27 cellular contexts compared by ENCODE assay signal in genomic region chr3:61684386-61684785, GRCh38.
DNase-seq lines count a peak whose midpoint lies in the region; ATAC-seq and TF ChIP-seq lines count a peak whose summit lies in the region.
"Had no signal": no experiment of that assay in that cellular context is flagged by ENCODE, and none has a peak within 500 bp of the region (broad histone marks: within the 10 kb centered on the region; RNA-seq: fewer than 3 reads in every experiment).

No MANE protein-coding gene starts in this region.

- H4K20me1 ChIP-seq in GM23338 (replicated peaks; ENCODE audit: insufficient read depth) (no peaks in the 10 kb centered on the region), smooth muscle cell (ENCODE audit: low read depth) (peaks cover 88% of the 10 kb centered on the region)

- no peak for ATAC-seq in GM23338
- ATAC-seq in GM18870 (IDR thresholded peaks at IDR 0.05; ENCODE audit: unreplicated experiment): no peak
- ATAC-seq: activated CD8-positive, alpha-beta memory T cell treated with anti-CD3 and anti-CD28 coated beads, Interleukin-2, amount 10 ng/mL, durations not matched to agents 7 days and 5 days; activated T-cell treated with anti-CD3 and anti-CD28 coated beads, Interleukin-2, amount 50 U/mL, for 72 hours; left lung; naive thymus-derived CD8-positive, alpha-beta T cell; pancreas; T-helper 17 cell had no signal

- H3K4me1 ChIP-seq in GM23338 (ENCODE audit: insufficient read depth) (peaks cover 92% of the 10 kb centered on the region), smooth muscle cell (ENCODE audit: low read depth) (peaks cover 59% of the 10 kb centered on the region), esophagus squamous epithelium (peaks cover 7 to 54% (median 13%) of the 10 kb centered on the region in 3 donors)

- DNase-seq in GM23338 (ENCODE audit: low spot score): no peak
- no peak for DNase-seq in smooth muscle cell (lab: John Stamatoyannopoulos, UW; ENCODE audit: unreplicated experiment)
- DNase-seq in occipital lobe (lab: John Stamatoyannopoulos, UW): no peak
- no peak for DNase-seq in esophagus squamous epithelium (lab: John Stamatoyannopoulos, UW)
- no peak for DNase-seq in AG20443 (ENCODE audit: low spot score)
- DNase-seq: activated CD4-positive, alpha-beta T cell treated with anti-CD3 and anti-CD28 coated beads, Interleukin-2, amount 10 ng/mL, durations not matched to agents 7 days and 5 days; activated CD8-positive, alpha-beta memory T cell treated with anti-CD3 and anti-CD28 coated beads, Interleukin-2, amount 10 ng/mL, durations not matched to agents 7 days and 5 days; activated naive CD4-positive, alpha-beta T cell treated with anti-CD3 and anti-CD28 coated beads for 36 hours; activated T-cell treated with anti-CD3 and anti-CD28 coated beads, Interleukin-2, amount 50 U/mL, for 72 hours; amniotic stem cell; CD4-positive, alpha-beta T cell; central memory CD4-positive, alpha-beta T cell; foreskin fibroblast; left lung; naive thymus-derived CD8-positive, alpha-beta T cell; NCI-H1048; NCI-H187; NCI-H748 treated with DMSO at 0.1 percent for 48 hours; pancreas; RPMI8226; stimulated activated CD4-positive, alpha-beta T cell treated with anti-CD3 and anti-CD28 coated beads, Interleukin-1b, Interleukin-23, amount 100 ng/mL, for 48 hours; T-helper 17 cell had no signal

- H3K27me3 Mint-ChIP-seq in GM23338 (ENCODE audit: insufficient read depth, low read depth, poor library complexity) (peaks cover 14% of the 10 kb centered on the region), brain (peaks cover 3% of the 10 kb centered on the region), nephron (ENCODE audit: low read depth) (peaks cover 4% of the 10 kb centered on the region)
- H3K27me3 Mint-ChIP-seq: activated CD4-positive, alpha-beta T cell treated with anti-CD3 and anti-CD28 coated beads, Interleukin-2, amount 10 ng/mL, durations not matched to agents 7 days and 5 days; activated CD8-positive, alpha-beta memory T cell treated with anti-CD3 and anti-CD28 coated beads, Interleukin-2, amount 10 ng/mL, durations not matched to agents 7 days and 5 days; CD4-positive, alpha-beta T cell; T-helper 17 cell had no signal

- no peak overlapping the region for H2AFZ ChIP-seq in GM23338
- no peak overlapping the region for H2AFZ ChIP-seq in smooth muscle cell (ENCODE audit: low read depth)
- H2AFZ ChIP-seq: hepatocyte had no signal

- H3K36me3 Mint-ChIP-seq in GM23338 (ENCODE audit: low read depth): no peaks in the 10 kb centered on the region
- H3K36me3 Mint-ChIP-seq in brain: no peaks in the 10 kb centered on the region
- H3K36me3 Mint-ChIP-seq in nephron (ENCODE audit: low read depth): no peaks in the 10 kb centered on the region
- H3K36me3 Mint-ChIP-seq: activated CD8-positive, alpha-beta memory T cell treated with anti-CD3 and anti-CD28 coated beads, Interleukin-2, amount 10 ng/mL, durations not matched to agents 7 days and 5 days; naive thymus-derived CD8-positive, alpha-beta T cell had no signal

- H3K4me3 ChIP-seq in GM23338 (no peak overlapping the region), smooth muscle cell (no peak overlapping the region), esophagus squamous epithelium (no peak overlapping the region)
- H3K4me3 ChIP-seq: hepatocyte, left lung, pancreas, SK-N-MC had no signal

- intact Hi-C loops in esophagus squamous epithelium (cut with DNase I): no loop called here

- 40% methylated on average over 3 of the region's 3 CpGs for WGBS in smooth muscle cell (ENCODE audit: low lambda C conversion rate)
- 8 to 17% methylated on average over 2 to 3 of the region's 3 CpGs for WGBS in esophagus squamous epithelium, 2 donors

- peak overlapping the region; percentile 61 for H3K4me2 ChIP-seq in GM23338
- peak overlapping the region; percentile 30 for H3K4me2 ChIP-seq in smooth muscle cell
- H3K4me2 ChIP-seq: hepatocyte had no signal

- peak overlapping the region; percentile 23 for H3K9ac ChIP-seq in smooth muscle cell (ENCODE audit: low read depth)

- TF ChIP-seq CTCF in GM23338 (conservative IDR thresholded peaks at IDR 0.05; ENCODE audit: low read depth in 2 of 2) (no peak), brain (conservative IDR thresholded peaks at IDR 0.05) (no peak), nephron (IDR thresholded peaks at IDR 0.05; ENCODE audit: unreplicated experiment in 3 of 3) (no peak), smooth muscle cell (IDR thresholded peaks at IDR 0.05; ENCODE audit: borderline replicate concordance, insufficient read depth, poor library complexity, severe bottlenecking) (no peak), esophagus squamous epithelium (IDR thresholded peaks at IDR 0.05) (no peak)

- H3K27ac ChIP-seq in GM23338 (ENCODE audit: low read depth) (no peak overlapping the region), smooth muscle cell (ENCODE audit: low read depth) (no peak overlapping the region), esophagus squamous epithelium (peak overlapping the region in 1 of 4 donors; percentile 11)
- H3K27ac ChIP-seq: hepatocyte, left lung, pancreas, SK-N-MC had no signal

- H3K4me1 Mint-ChIP-seq in GM23338: peaks cover 89% of the 10 kb centered on the region
- peaks cover 93% of the 10 kb centered on the region for H3K4me1 Mint-ChIP-seq in brain
- peaks cover 54% of the 10 kb centered on the region for H3K4me1 Mint-ChIP-seq in nephron
- H3K4me1 Mint-ChIP-seq: activated CD4-positive, alpha-beta T cell treated with anti-CD3 and anti-CD28 coated beads, Interleukin-2, amount 10 ng/mL, durations not matched to agents 7 days and 5 days; activated CD8-positive, alpha-beta memory T cell treated with anti-CD3 and anti-CD28 coated beads, Interleukin-2, amount 10 ng/mL, durations not matched to agents 7 days and 5 days; naive thymus-derived CD8-positive, alpha-beta T cell; T-helper 17 cell had no signal

- no peaks in the 10 kb centered on the region for H3K9me3 ChIP-seq in smooth muscle cell (replicated peaks; ENCODE audit: low read depth)
- H3K9me3 ChIP-seq in esophagus squamous epithelium: no peaks in the 10 kb centered on the region
- H3K9me3 ChIP-seq: left lung, pancreas had no signal

- no peak overlapping the region for H3K27ac Mint-ChIP-seq in GM23338
- peak overlapping the region in 3 of 5 experiments; percentile 17 to 85 (median 82) for H3K27ac Mint-ChIP-seq in brain
- H3K27ac Mint-ChIP-seq in nephron: peak overlapping the region; percentile 52 to 70 (median 66)
- H3K27ac Mint-ChIP-seq: activated CD4-positive, alpha-beta T cell treated with anti-CD3 and anti-CD28 coated beads, Interleukin-2, amount 10 ng/mL, durations not matched to agents 7 days and 5 days; activated CD8-positive, alpha-beta memory T cell treated with anti-CD3 and anti-CD28 coated beads, Interleukin-2, amount 10 ng/mL, durations not matched to agents 7 days and 5 days; activated naive CD4-positive, alpha-beta T cell treated with anti-CD3 and anti-CD28 coated beads for 36 hours; activated T-cell treated with anti-CD3 and anti-CD28 coated beads, Interleukin-2, amount 50 U/mL, for 72 hours; CD4-positive, alpha-beta T cell; naive thymus-derived CD8-positive, alpha-beta T cell; T-helper 17 cell had no signal

- H3K9me3 Mint-ChIP-seq in GM23338 (no peaks in the 10 kb centered on the region), brain (no peaks in the 10 kb centered on the region), nephron (no peaks in the 10 kb centered on the region)
- H3K9me3 Mint-ChIP-seq: activated naive CD4-positive, alpha-beta T cell treated with anti-CD3 and anti-CD28 coated beads for 36 hours; CD4-positive, alpha-beta T cell; naive thymus-derived CD8-positive, alpha-beta T cell had no signal

- TF ChIP-seq POLR2A in esophagus squamous epithelium (IDR thresholded peaks at IDR 0.05): no peak

- peaks cover 87% of the 10 kb centered on the region for H3K79me2 ChIP-seq in GM23338 (replicated peaks; ENCODE audit: insufficient read depth)
- H3K79me2 ChIP-seq in smooth muscle cell (ENCODE audit: low read depth): peaks cover 22% of the 10 kb centered on the region

- H3K9me2 ChIP-seq in GM23338 (ENCODE audit: insufficient read depth): no peaks in the 10 kb centered on the region

- H3F3A ChIP-seq in GM23338 (replicated peaks; ENCODE audit: low read depth) (peaks cover 7% of the 10 kb centered on the region), smooth muscle cell (ENCODE audit: low read depth) (no peaks in the 10 kb centered on the region)

- H3K36me3 ChIP-seq in GM23338 (ENCODE audit: insufficient read depth): no peaks in the 10 kb centered on the region
- no peaks in the 10 kb centered on the region for H3K36me3 ChIP-seq in smooth muscle cell (ENCODE audit: low read depth)
- H3K36me3 ChIP-seq in esophagus squamous epithelium: no peaks in the 10 kb centered on the region
- H3K36me3 ChIP-seq: left lung, pancreas had no signal

- H3K27me3 ChIP-seq in GM23338 (ENCODE audit: insufficient read depth) (no peaks in the 10 kb centered on the region), smooth muscle cell (ENCODE audit: low read depth) (no peaks in the 10 kb centered on the region), esophagus squamous epithelium (peaks cover 0 to 14% (median 0%) of the 10 kb centered on the region in 4 donors)
- H3K27me3 ChIP-seq: hepatocyte, left lung, pancreas had no signal

- no peak overlapping the region for H3K4me3 Mint-ChIP-seq in GM23338
- no peak overlapping the region for H3K4me3 Mint-ChIP-seq in brain
- H3K4me3 Mint-ChIP-seq in nephron: no peak overlapping the region
- H3K4me3 Mint-ChIP-seq: activated CD4-positive, alpha-beta T cell treated with anti-CD3 and anti-CD28 coated beads, Interleukin-2, amount 10 ng/mL, durations not matched to agents 7 days and 5 days; activated CD8-positive, alpha-beta memory T cell treated with anti-CD3 and anti-CD28 coated beads, Interleukin-2, amount 10 ng/mL, durations not matched to agents 7 days and 5 days; activated naive CD4-positive, alpha-beta T cell treated with anti-CD3 and anti-CD28 coated beads for 36 hours; activated T-cell treated with anti-CD3 and anti-CD28 coated beads, Interleukin-2, amount 50 U/mL, for 72 hours; CD4-positive, alpha-beta T cell; naive thymus-derived CD8-positive, alpha-beta T cell; T-helper 17 cell had no signal

TF ChIP-seq in GM23338, 12 proteins besides CTCF, POLR2A, EP300 and RAD21 (continues in another document):
- TF ChIP-seq ZNF114 (CRISPR knock-in tag; IDR thresholded peaks at IDR 0.05) (no peak), NANOG (IDR thresholded peaks at IDR 0.05; ENCODE audit: borderline replicate concordance) (no peak), ETS1 (IDR thresholded peaks at IDR 0.05) (no peak), STAT1 (IDR thresholded peaks at IDR 0.05; ENCODE audit: unreplicated experiment) (no peak)
